ENCODE assay signal across 17 cellular contexts in the genomic region with DNA sequence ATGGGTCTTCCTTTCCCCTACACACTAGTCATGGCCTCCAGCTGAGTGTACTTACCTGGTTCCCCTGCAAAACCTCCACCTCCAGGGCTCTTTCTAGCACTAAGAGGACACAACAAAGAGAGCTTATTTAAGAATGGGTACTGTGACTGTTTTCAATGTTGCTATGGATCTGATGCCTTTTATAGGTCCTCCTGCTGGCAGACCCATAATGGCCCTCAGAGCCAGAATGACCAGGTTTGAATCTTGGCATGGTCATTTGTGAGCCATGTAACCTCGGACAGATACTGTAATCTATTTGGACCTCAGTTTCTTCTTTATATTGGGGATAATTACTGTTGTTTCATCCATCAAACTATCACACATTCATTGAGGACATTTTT.
"Had no signal": no experiment of that assay in that cellular context is flagged by ENCODE, and none has a peak within 500 bp of the region (broad histone marks: within the 10 kb centered on the region; RNA-seq: fewer than 3 reads in every experiment).

No MANE protein-coding gene starts in this region.

- H3K4me1 Mint-ChIP-seq: immature natural killer cell; naive B cell; stimulated activated effector memory CD8-positive, alpha-beta T cell treated with anti-CD3 and anti-CD28 coated beads, Interleukin-12 subunit alpha, Interleukin-12 subunit beta, amount 100 ng/mL, for 72 hours had no signal

- ATAC-seq: effector memory CD8-positive, alpha-beta T cell; foreskin keratinocyte; stimulated activated effector memory CD8-positive, alpha-beta T cell treated with anti-CD3 and anti-CD28 coated beads, Interleukin-12 subunit alpha, Interleukin-12 subunit beta, amount 100 ng/mL, for 72 hours; stimulated activated naive CD8-positive, alpha-beta T cell treated with anti-CD3 and anti-CD28 coated beads, Interleukin-15, Interleukin-2, amounts not matched to agents 100 U/mL and 50 U/mL, for 24 hours had no signal

- H3K36me3 Mint-ChIP-seq: immature natural killer cell; naive B cell; stimulated activated effector memory CD8-positive, alpha-beta T cell treated with anti-CD3 and anti-CD28 coated beads, Interleukin-12 subunit alpha, Interleukin-12 subunit beta, amount 100 ng/mL, for 72 hours had no signal

- H3K9me3 ChIP-seq: breast epithelium, esophagus squamous epithelium, neutrophil, tibial artery, upper lobe of left lung had no signal

- H3K27me3 ChIP-seq: breast epithelium, esophagus squamous epithelium, neutrophil, tibial artery, upper lobe of left lung had no signal

- H3K4me1 ChIP-seq: breast epithelium, foreskin keratinocyte, tibial artery, upper lobe of left lung had no signal

- H3K27ac Mint-ChIP-seq: dendritic cell treated with granulocyte-macrophage colony-stimulating factor and Interleukin-4, amounts not matched to agents 40 ng/mL and 50 ng/mL, for 4 days; effector memory CD8-positive, alpha-beta T cell; immature natural killer cell; naive B cell; stimulated activated effector memory CD8-positive, alpha-beta T cell treated with anti-CD3 and anti-CD28 coated beads, Interleukin-12 subunit alpha, Interleukin-12 subunit beta, amount 100 ng/mL, for 72 hours had no signal

- H3K9me3 Mint-ChIP-seq: dendritic cell treated with granulocyte-macrophage colony-stimulating factor and Interleukin-4, amounts not matched to agents 40 ng/mL and 50 ng/mL, for 4 days; effector memory CD8-positive, alpha-beta T cell; stimulated activated effector memory CD8-positive, alpha-beta T cell treated with anti-CD3 and anti-CD28 coated beads, Interleukin-12 subunit alpha, Interleukin-12 subunit beta, amount 100 ng/mL, for 72 hours had no signal

- DNase-seq: central memory CD4-positive, alpha-beta T cell; effector memory CD8-positive, alpha-beta T cell; esophagus squamous epithelium; foreskin keratinocyte; immature natural killer cell; mesendoderm; naive B cell; stimulated activated CD4-positive, alpha-beta T cell treated with anti-CD3 and anti-CD28 coated beads, Interleukin-4, amount 100 ng/mL, for 1 hour; stimulated activated CD8-positive, alpha-beta memory T cell treated with anti-CD3 and anti-CD28 coated beads, Interleukin-4, amount 100 ng/mL, for 48 hours; stimulated activated naive CD8-positive, alpha-beta T cell treated with anti-CD3 and anti-CD28 coated beads, Interleukin-15, Interleukin-2, amounts not matched to agents 100 U/mL and 50 U/mL, for 24 hours; upper lobe of left lung had no signal

- H3K4me3 ChIP-seq: breast epithelium, esophagus squamous epithelium, tibial artery, upper lobe of left lung had no signal

- H3K4me3 Mint-ChIP-seq: dendritic cell treated with granulocyte-macrophage colony-stimulating factor and Interleukin-4, amounts not matched to agents 40 ng/mL and 50 ng/mL, for 4 days; effector memory CD8-positive, alpha-beta T cell; immature natural killer cell; naive B cell; stimulated activated effector memory CD8-positive, alpha-beta T cell treated with anti-CD3 and anti-CD28 coated beads, Interleukin-12 subunit alpha, Interleukin-12 subunit beta, amount 100 ng/mL, for 72 hours had no signal

- H3K36me3 ChIP-seq: breast epithelium, esophagus squamous epithelium, neutrophil, tibial artery, upper lobe of left lung had no signal

- H3K27ac ChIP-seq: epithelial cell of prostate, foreskin keratinocyte, neutrophil, tibial artery, upper lobe of left lung had no signal
